ENCODE assay signal across 1 cellular context in the genomic region with DNA sequence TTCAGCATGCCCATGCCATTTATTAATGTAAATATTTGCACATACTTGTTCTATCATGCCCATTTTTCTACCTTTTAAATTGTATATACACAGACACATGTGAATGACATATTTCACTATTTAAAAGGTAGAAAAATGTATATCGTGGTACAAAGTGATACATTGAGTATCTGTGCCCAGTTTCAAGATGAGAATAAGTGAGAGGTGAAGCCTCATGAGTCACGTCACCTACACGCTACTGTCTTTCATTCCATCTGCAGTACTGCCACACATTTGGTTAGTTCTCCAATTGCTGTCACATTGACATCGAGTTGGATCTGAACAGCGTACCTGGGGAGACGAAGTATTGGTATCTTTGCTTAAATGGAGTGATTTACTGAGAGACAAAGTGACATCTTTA.
TF ChIP-seq lines count a peak whose summit lies in the region.

No MANE protein-coding gene starts in this region.

TF ChIP-seq in IMR-90, 13 proteins besides CTCF, POLR2A, EP300 and RAD21:
- TF ChIP-seq ELK1 (IDR thresholded peaks at IDR 0.05; ENCODE audit: borderline replicate concordance, low read depth, low read length) (no peak), CEBPB (IDR thresholded peaks at IDR 0.05; ENCODE audit: low read depth, low read length) (no peak), NFE2L2 (IDR thresholded peaks at IDR 0.05; ENCODE audit: low read depth, low read length) (no peak), MAZ (IDR thresholded peaks at IDR 0.05; ENCODE audit: borderline replicate concordance, low read depth, low read length) (no peak), SMC3 (IDR thresholded peaks at IDR 0.05; ENCODE audit: low read depth, low read length) (no peak), BHLHE40 (IDR thresholded peaks at IDR 0.05; ENCODE audit: low read depth, low read length) (no peak), MXI1 (IDR thresholded peaks at IDR 0.05; ENCODE audit: borderline replicate concordance, low read depth, low read length) (no peak)
TF ChIP-seq in IMR-90: peak in this region for 0.
